ENCODE assay signal across 15 cellular contexts in genomic region chr10:36114913-36115312, GRCh38.
DNase-seq lines count a peak whose midpoint lies in the region; ATAC-seq and TF ChIP-seq lines count a peak whose summit lies in the region.
"Had no signal": no experiment of that assay in that cellular context is flagged by ENCODE, and none has a peak within 500 bp of the region (broad histone marks: within the 10 kb centered on the region; RNA-seq: fewer than 3 reads in every experiment).

No MANE protein-coding gene starts in this region.

- DNase-seq in cardiac muscle cell (ENCODE audit: low read depth in 1 of 2, low spot score in 1 of 2) (peak; percentile 72 to 94), right atrium auricular region (ENCODE audit: low spot score) (no peak), cardiac fibroblast (ENCODE audit: low read depth in 2 of 2) (peak; percentile 66 to 92), lung (ENCODE audit: low spot score) (peak; percentile 35), lower leg skin (ENCODE audit: low spot score in 2 of 2) (no peak)
- DNase-seq in central memory CD4-positive, alpha-beta T cell: no peak
- DNase-seq: activated CD4-positive, CD25-positive, alpha-beta regulatory T cell; activated naive CD4-positive, alpha-beta T cell treated with anti-CD3 and anti-CD28 coated beads for 36 hours; Calu3; cerebellar nuclear complex; NCI-H187; NCI-H524 treated with DMSO at 0.1 percent for 48 hours; T-cell had no signal

- TF ChIP-seq POLR2A in lower leg skin (IDR thresholded peaks at IDR 0.05): no peak

- peak; percentile 75 for ATAC-seq in lung (ENCODE audit: insufficient read depth, low FRiP score)
- ATAC-seq in HG02678 (IDR thresholded peaks at IDR 0.05; ENCODE audit: unreplicated experiment): no peak
- ATAC-seq in HG02885 (IDR thresholded peaks at IDR 0.05; ENCODE audit: poor library complexity, unreplicated experiment): no peak
- ATAC-seq: T-cell had no signal

- H3K9me3 ChIP-seq in cardiac muscle cell (ENCODE audit: low read depth) (no peaks in the 10 kb centered on the region), right atrium auricular region (no peaks in the 10 kb centered on the region), lung (ENCODE audit: control insufficient read depth in 2 of 2, insufficient read depth in 1 of 2, low read length in 1 of 2) (no peaks in the 10 kb centered on the region)

- peaks cover 51% of the 10 kb centered on the region for H3K4me1 ChIP-seq in cardiac muscle cell (ENCODE audit: low read depth)
- peaks cover 0 to 29% of the 10 kb centered on the region in 2 donors for H3K4me1 ChIP-seq in right atrium auricular region
- peaks cover 3 to 16% of the 10 kb centered on the region in 2 donors for H3K4me1 ChIP-seq in lung (ENCODE audit: control insufficient read depth in 2 of 2, insufficient read depth in 2 of 2, low read length in 2 of 2)

- no peaks in the 10 kb centered on the region for H3K36me3 ChIP-seq in cardiac muscle cell
- H3K36me3 ChIP-seq in right atrium auricular region: no peaks in the 10 kb centered on the region
- H3K36me3 ChIP-seq in lung (ENCODE audit: control insufficient read depth in 2 of 2, insufficient read depth in 2 of 2, low read length in 2 of 2): no peaks in the 10 kb centered on the region

- TF ChIP-seq CTCF in cardiac muscle cell (IDR thresholded peaks at IDR 0.05; ENCODE audit: low read depth, low read length) (no peak), right atrium auricular region (IDR thresholded peaks at IDR 0.05) (no peak), cardiac fibroblast (IDR thresholded peaks at IDR 0.05; ENCODE audit: low read depth, low read length) (no peak), lung (IDR thresholded peaks at IDR 0.05; ENCODE audit: control extremely low read depth, extremely low read depth) (no peak), lower leg skin (IDR thresholded peaks at IDR 0.05) (no peak)

- H3K27ac ChIP-seq in cardiac muscle cell: peak overlapping the region; percentile 76
- H3K27ac ChIP-seq in right atrium auricular region: peak overlapping the region in 1 of 2 donors; percentile 48
- H3K27ac ChIP-seq in lung (ENCODE audit: low read depth in 1 of 2, low read length in 1 of 2): no peak overlapping the region

- H3K4me3 ChIP-seq in cardiac muscle cell (no peak overlapping the region), right atrium auricular region (no peak overlapping the region), cardiac fibroblast (replicated peaks in 1 of 2; ENCODE audit: low read depth in 2 of 2, low read length in 2 of 2) (no peak overlapping the region), lung (no peak overlapping the region), lower leg skin (ENCODE audit: low read depth, poor library complexity, severe bottlenecking) (no peak overlapping the region)

- WGBS in lung, 2 donors: 63 to 76% methylated on average over 1 of the region's 1 CpG
- WGBS in lower leg skin, 2 donors: 88 to 89% methylated on average over 1 of the region's 1 CpG

- H3K27me3 ChIP-seq in cardiac muscle cell: no peaks in the 10 kb centered on the region
- H3K27me3 ChIP-seq in right atrium auricular region: no peaks in the 10 kb centered on the region
- no peaks in the 10 kb centered on the region for H3K27me3 ChIP-seq in lung (ENCODE audit: control insufficient read depth, insufficient read depth)

- intact Hi-C loops in lower leg skin (cut with DNase I; ENCODE audit: low total_unique reads): no loop called here

Comparison
In these comparisons a context has a peak if more than half of its experiments do, and no peak if none do; other contexts are left out.
1. DNase-seq: peak in cardiac muscle cell (2 of 2), cardiac fibroblast (2 of 2) and lung (single experiment); none in right atrium auricular region (single experiment), lower leg skin (0 of 2) and central memory CD4-positive, alpha-beta T cell (single experiment).